ENCODE assay signal across 22 cellular contexts in genomic region chr12:111078731-111079130, GRCh38. TPM values are rescaled to one million over a fixed set of nuclear protein-coding genes. Genes with fewer than 3 reads are reported as not detected.
DNase-seq lines count a peak whose midpoint lies in the region; ATAC-seq, FAIRE-seq and TF ChIP-seq lines count a peak whose summit lies in the region.
"Had no signal": no experiment of that assay in that cellular context is flagged by ENCODE, and none has a peak within 500 bp of the region (broad histone marks: within the 10 kb centered on the region; RNA-seq: fewer than 3 reads in every experiment).

No MANE protein-coding gene starts in this region.

- TF ChIP-seq POLR2A in H1 (IDR thresholded peaks at IDR 0.05; ENCODE audit: control extremely low read depth in 1 of 2, low read depth in 2 of 2, low read length in 2 of 2) (no peak), lower leg skin (IDR thresholded peaks at IDR 0.05) (no peak)

- no peak for ATAC-seq in stimulated activated naive B cell treated with anti-CD40 and anti-IgM and Interleukin-4, amounts not matched to agents 10 μg/mL and 1 μg/mL and 100 μg/mL, for 72 hours (replicated peaks)
- no peak for ATAC-seq in HG03520 (IDR thresholded peaks at IDR 0.05; ENCODE audit: unreplicated experiment)
- ATAC-seq: GM12878 had no signal

- H3K9ac ChIP-seq in H9 (ENCODE audit: extremely low read depth, insufficient read length, low read length) = no peak overlapping the region
- no peak overlapping the region; a peak in 1 of 7 replicates for H3K9ac ChIP-seq in H1 (replicated peaks in 1 of 4; ENCODE audit: extremely low read depth in 1 of 4, low read depth in 3 of 4, low read length in 3 of 4)
- H3K9ac ChIP-seq: BLaER1 treated with 17β-estradiol and CSF1 and Interleukin-3, amounts not matched to agents 10 nM and 100 nM had no signal

- H3K56ac ChIP-seq in H9 (ENCODE audit: insufficient read length, low read depth, low read length) (no peak overlapping the region), H1 (replicated peaks; ENCODE audit: insufficient read length, low read depth, low read length) (no peak overlapping the region)

- H3K14ac ChIP-seq in H9 (ENCODE audit: insufficient read depth, low read length) = no peak overlapping the region
- H3K14ac ChIP-seq in H1 (ENCODE audit: insufficient read length) = no peak overlapping the region

- H2BK120ac ChIP-seq in H9 (ENCODE audit: low read depth, low read length, poor library complexity, severe bottlenecking) (no peak overlapping the region), H1 (replicated peaks; ENCODE audit: low read depth, low read length) (no peak overlapping the region)

- no peak for TF ChIP-seq EP300 in H1 (IDR thresholded peaks at IDR 0.05; ENCODE audit: borderline replicate concordance in 1 of 2, low read depth in 2 of 2, low read length in 2 of 2)

- POLR2A ChIA-PET in H1 (lab: Charles Lee; ENCODE audit: partially characterized antibody) = no interaction called here

- H3K4me1 Mint-ChIP-seq in H9 = peaks cover 25 to 55% of the 10 kb centered on the region in 2 experiments
- H3K4me1 Mint-ChIP-seq in stimulated activated naive B cell treated with anti-CD40 and anti-IgM and Interleukin-4, amounts not matched to agents 10 μg/mL and 1 μg/mL and 100 μg/mL, for 72 hours = peaks cover 4% of the 10 kb centered on the region in 2 donors
- H3K4me1 Mint-ChIP-seq: CD8-positive, alpha-beta memory T cell had no signal

- H3K18ac ChIP-seq in H9 (ENCODE audit: insufficient read length, low read depth, low read length) = no peak overlapping the region
- H3K18ac ChIP-seq in H1 (ENCODE audit: extremely low read depth, low read length) = no peak overlapping the region; the same call in 1 of the 2 replicates

- H3K23me2 ChIP-seq in H9 (ENCODE audit: insufficient read length, low read depth, low read length, poor library complexity, severe bottlenecking) (no peaks in the 10 kb centered on the region), H1 (ENCODE audit: low read depth, low read length) (no peaks in the 10 kb centered on the region)

- H3K27ac ChIP-seq in H9 (ENCODE audit: insufficient read length, low read depth, low read length) (no peak overlapping the region), H1 (ENCODE audit: low read depth, low read length) (no peak overlapping the region)
- H3K27ac ChIP-seq: BLaER1 treated with 17β-estradiol and CSF1 and Interleukin-3, amounts not matched to agents 10 nM and 100 nM had no signal

- TF ChIP-seq CTCF in H9 (conservative IDR thresholded peaks at IDR 0.05) (no peak), H1 (IDR thresholded peaks at IDR 0.05; ENCODE audit: control extremely low read depth in 1 of 3, insufficient read depth in 1 of 3, low read depth in 1 of 3, low read length in 3 of 3) (no peak), lower leg skin (IDR thresholded peaks at IDR 0.05) (no peak)

- H3K4me3 Mint-ChIP-seq in H9 = no peak overlapping the region
- H3K4me3 Mint-ChIP-seq in stimulated activated naive B cell treated with anti-CD40 and anti-IgM and Interleukin-4, amounts not matched to agents 10 μg/mL and 1 μg/mL and 100 μg/mL, for 72 hours = no peak overlapping the region
- H3K4me3 Mint-ChIP-seq: B cell; CD4-positive, CD25-positive, alpha-beta regulatory T cell; CD8-positive, alpha-beta memory T cell; GM23338 had no signal

- no peak overlapping the region for H4K8ac ChIP-seq in H9 (replicated peaks; ENCODE audit: insufficient read length, low read depth, low read length)
- H4K8ac ChIP-seq in H1 (ENCODE audit: extremely low read depth, insufficient read depth, low read length) = no peak overlapping the region

- H3K27me3 ChIP-seq in H9 (ENCODE audit: insufficient read depth, low read length) (no peaks in the 10 kb centered on the region), H1 (replicated peaks in 1 of 4; ENCODE audit: control insufficient read depth in 3 of 4, extremely low read depth in 1 of 4, insufficient read depth in 3 of 4, low read length in 3 of 4) (no peaks in the 10 kb centered on the region)
- H3K27me3 ChIP-seq: BLaER1 treated with 17β-estradiol and CSF1 and Interleukin-3, amounts not matched to agents 10 nM and 100 nM had no signal

- no peak overlapping the region for H2BK15ac ChIP-seq in H9 (ENCODE audit: low read depth, low read length)
- peak overlapping the region; percentile 46; the same call in 1 of the 2 replicates for H2BK15ac ChIP-seq in H1 (ENCODE audit: low read length)

- H3K27ac Mint-ChIP-seq in H9 = peak overlapping the region in 2 of 3 experiments; percentile 79 to 92; a peak in 4 of 7 replicates
- H3K27ac Mint-ChIP-seq in stimulated activated naive B cell treated with anti-CD40 and anti-IgM and Interleukin-4, amounts not matched to agents 10 μg/mL and 1 μg/mL and 100 μg/mL, for 72 hours = peak overlapping the region; percentile 56
- H3K27ac Mint-ChIP-seq: B cell had no signal

- no peak for TF ChIP-seq RAD21 in H1 (IDR thresholded peaks at IDR 0.05 in 1 of 2, conservative IDR thresholded peaks at IDR 0.05 in 1 of 2; ENCODE audit: low read depth in 2 of 2, low read length in 2 of 2)

- H3K4me3 ChIP-seq in H1 (ENCODE audit: extremely low read depth in 1 of 4, insufficient read depth in 2 of 4, low read depth in 3 of 4, low read length in 4 of 4) (no peak overlapping the region), lower leg skin (ENCODE audit: low read depth, poor library complexity, severe bottlenecking) (no peak overlapping the region)
- H3K4me3 ChIP-seq: BLaER1 treated with 17β-estradiol and CSF1 and Interleukin-3, amounts not matched to agents 10 nM and 100 nM; GM12878; GM23338 had no signal

- no peaks in the 10 kb centered on the region; a peak in 1 of 7 replicates for H3K36me3 Mint-ChIP-seq in H9 (ENCODE audit: insufficient read depth in 1 of 3, low read depth in 3 of 3)
- H3K36me3 Mint-ChIP-seq in stimulated activated naive B cell treated with anti-CD40 and anti-IgM and Interleukin-4, amounts not matched to agents 10 μg/mL and 1 μg/mL and 100 μg/mL, for 72 hours = no peaks in the 10 kb centered on the region
- H3K36me3 Mint-ChIP-seq: CD4-positive, CD25-positive, alpha-beta regulatory T cell; CD8-positive, alpha-beta memory T cell had no signal

- no peaks in the 10 kb centered on the region for H3K36me3 ChIP-seq in H1 (ENCODE audit: control insufficient read depth in 2 of 4, insufficient read depth in 4 of 4, low read length in 3 of 4)
- H3K36me3 ChIP-seq: BLaER1 treated with 17β-estradiol and CSF1 and Interleukin-3, amounts not matched to agents 10 nM and 100 nM had no signal

- H4K5ac ChIP-seq in H9 (ENCODE audit: insufficient read length, low read depth, low read length) = no peak overlapping the region
- no peak overlapping the region for H4K5ac ChIP-seq in H1 (ENCODE audit: insufficient read length, low read depth, low read length)

- H2AFZ ChIP-seq in H9 (ENCODE audit: low read length) = no peak overlapping the region
- H2AFZ ChIP-seq in H1 (ENCODE audit: low read length) = no peak overlapping the region
- H2AFZ ChIP-seq: GM23338 had no signal

- H2AK5ac ChIP-seq in H9 (ENCODE audit: insufficient read length, low read length) (no peak overlapping the region), H1 (ENCODE audit: low read depth, low read length) (no peak overlapping the region)

- H3K9me3 Mint-ChIP-seq in H9 = no peaks in the 10 kb centered on the region
- H3K9me3 Mint-ChIP-seq in stimulated activated naive B cell treated with anti-CD40 and anti-IgM and Interleukin-4, amounts not matched to agents 10 μg/mL and 1 μg/mL and 100 μg/mL, for 72 hours = no peaks in the 10 kb centered on the region
- H3K9me3 Mint-ChIP-seq: CD8-positive, alpha-beta memory T cell; GM23338 had no signal

- DNase-seq in H9 (no peak), H1 (ENCODE audit: low read depth in 1 of 2, low spot score in 2 of 2) (no peak), posterior vena cava (ENCODE audit: low spot score) (peak; percentile 65), lower leg skin (ENCODE audit: low spot score in 2 of 2) (no peak)
- DNase-seq in stimulated activated naive B cell treated with anti-CD40 and anti-IgM and Interleukin-4, amounts not matched to agents 10 μg/mL and 1 μg/mL and 100 μg/mL, for 72 hours = no peak
- no peak for DNase-seq in stimulated activated CD4-positive, alpha-beta T cell treated with anti-CD3 and anti-CD28 coated beads, Interleukin-2, amount 100 ng/mL, for 48 hours
- DNase-seq: CD4-positive, CD25-positive, alpha-beta regulatory T cell; CD8-positive, alpha-beta memory T cell; COR-L47; DMS 273 treated with DMSO at 0.1 percent for 48 hours; DMS53; DND-41; EL; H7 had no signal

- H3K79me1 ChIP-seq in H9 (ENCODE audit: insufficient read depth, low read depth, low read length, poor library complexity, severe bottlenecking) (no peaks in the 10 kb centered on the region), H1 (ENCODE audit: low read depth, low read length) (peaks cover 3% of the 10 kb centered on the region)

- H3K23ac ChIP-seq in H9 (ENCODE audit: insufficient read length, low read depth, low read length) (no peak overlapping the region), H1 (ENCODE audit: insufficient read length) (no peak overlapping the region)

- no peaks in the 10 kb centered on the region for H3K9me3 ChIP-seq in H9 (ENCODE audit: control insufficient read depth, low read depth, low read length)
- no peaks in the 10 kb centered on the region for H3K9me3 ChIP-seq in H1 (ENCODE audit: insufficient read depth in 2 of 2, low read depth in 1 of 2, low read length in 1 of 2)
- H3K9me3 ChIP-seq: BLaER1 treated with 17β-estradiol and CSF1 and Interleukin-3, amounts not matched to agents 10 nM and 100 nM had no signal

- H3K79me2 ChIP-seq in H9 (ENCODE audit: insufficient read depth, low read length) = no peaks in the 10 kb centered on the region
- H3K79me2 ChIP-seq in H1 (ENCODE audit: control insufficient read depth in 1 of 2, insufficient read depth in 2 of 2, low read length in 2 of 2) = no peaks in the 10 kb centered on the region

- H3K27me3 Mint-ChIP-seq in H9 (ENCODE audit: low read depth) = peaks cover 2% of the 10 kb centered on the region
- H3K27me3 Mint-ChIP-seq in stimulated activated naive B cell treated with anti-CD40 and anti-IgM and Interleukin-4, amounts not matched to agents 10 μg/mL and 1 μg/mL and 100 μg/mL, for 72 hours = peaks cover 19 to 32% of the 10 kb centered on the region in 2 donors

- H2BK5ac ChIP-seq in H9 (ENCODE audit: insufficient read length, low read length) (no peak overlapping the region), H1 (ENCODE audit: low read depth, low read length) (no peak overlapping the region)

- CTCF ChIA-PET in H1 (lab: Charles Lee; ENCODE audit: partially characterized antibody) = no interaction called here

- no CpG with 5 or more reads among the region's 4 CpGs for WGBS in H9 (ENCODE audit: extremely low coverage, insufficient read length, low lambda C conversion rate)
- 91% methylated on average over 4 of the region's 4 CpGs; no CpG with 5 or more reads in 1 of the 2 experiments for WGBS in H1 (ENCODE audit: extremely low coverage in 1 of 2, insufficient coverage in 1 of 2, insufficient read length in 1 of 2, insufficient replicate concordance in 2 of 2, low coverage in 1 of 2, low lambda C conversion rate in 2 of 2, missing lambda C conversion rate in 1 of 2), 2 experiments
- WGBS in lower leg skin, 2 donors = 69 to 74% methylated on average over 4 of the region's 4 CpGs

- H3K4me1 ChIP-seq in H9 (ENCODE audit: insufficient read depth, low read length) (no peaks in the 10 kb centered on the region; the same call in 1 of the 2 replicates), H1 (replicated peaks in 1 of 4; ENCODE audit: control insufficient read depth in 3 of 4, insufficient read depth in 4 of 4, low read length in 3 of 4) (peaks cover 0 to 13% (median 5%) of the 10 kb centered on the region in 4 experiments; a peak in 5 of 7 replicates)

- no peak for FAIRE-seq in H1 (lab: Jason Lieb, UNC)
- FAIRE-seq: GM12878, GM19239 had no signal

- H2BK12ac ChIP-seq in H9 (ENCODE audit: insufficient read length, low read depth, low read length) = no peak overlapping the region
- H2BK12ac ChIP-seq in H1 (ENCODE audit: low read depth, low read length) = no peak overlapping the region

- H3K4ac ChIP-seq in H9 (ENCODE audit: low read depth, low read length) (no peak overlapping the region), H1 (replicated peaks; ENCODE audit: insufficient read length, low read depth, low read length) (no peak overlapping the region)

- peaks cover 3% of the 10 kb centered on the region for H4K20me1 ChIP-seq in H9 (ENCODE audit: control insufficient read depth, insufficient read depth, insufficient read length)
- H4K20me1 ChIP-seq in H1 (replicated peaks in 1 of 2; ENCODE audit: control insufficient read depth in 1 of 2, insufficient read depth in 2 of 2, low read length in 2 of 2) = peaks cover 2% of the 10 kb centered on the region in 2 experiments
- H4K20me1 ChIP-seq: BLaER1 treated with 17β-estradiol and CSF1 and Interleukin-3, amounts not matched to agents 10 nM and 100 nM had no signal

- no peak overlapping the region for H3T11ph ChIP-seq in H9 (ENCODE audit: low read length)

- H3K4me2 ChIP-seq in H9 (ENCODE audit: insufficient read depth, insufficient read length, low read length) = no peak overlapping the region
- no peak overlapping the region for H3K4me2 ChIP-seq in H1 (ENCODE audit: insufficient read depth in 1 of 2, low read depth in 2 of 2, low read length in 2 of 2)
- H3K4me2 ChIP-seq: BLaER1 treated with 17β-estradiol and CSF1 and Interleukin-3, amounts not matched to agents 10 nM and 100 nM; GM23338 had no signal

- no peak overlapping the region for H2BK20ac ChIP-seq in H9 (ENCODE audit: low read depth, low read length, poor library complexity, severe bottlenecking)
- H2BK20ac ChIP-seq in H1 (ENCODE audit: low read length) = no peak overlapping the region

- no peak overlapping the region for H4K91ac ChIP-seq in H9 (ENCODE audit: insufficient read length, low read depth, low read length)
- no peak overlapping the region for H4K91ac ChIP-seq in H1 (replicated peaks; ENCODE audit: insufficient read length, low read length)

- intact Hi-C loops in posterior vena cava (cut with DNase I) = no loop called here
- intact Hi-C loops in lower leg skin (cut with DNase I; ENCODE audit: low total_unique reads) = no loop called here

RNA-seq across cellular contexts. Expression of gene CUX2, which starts 44.8 kb away (rescaled TPM):
- total RNA-seq in H9 (2021) (6.3 and 6.4 TPM in 2 replicates), posterior vena cava (under 1 TPM in 1 of 2 donors, not detected in 1; 0.09 TPM), lower leg skin (1 to 10 TPM in 1 of 4 donors, under 1 TPM in 2, not detected in 1; 0.21 to 1.5 (median 0.61) TPM)
- total RNA-seq in H1 (2021; fragmentation: NEBNext Ultra II Directional; extraction: Animal tissue kit (Norgen Biotek cat#: 25700)) = 4.8 and 6.5 TPM in 2 replicates
- polyA plus RNA-seq in H1 (2011; rRNA removed) = 1.8 and 2.7 TPM in 2 replicates
- polyA plus RNA-seq in H1 (2011; cell fraction: cytosol; rRNA removed) = 2.0 TPM
- polyA plus RNA-seq in H1 (2011; cell fraction: nucleus; rRNA removed) = 4.0 TPM
- 3.9 to 4.3 TPM (median 4.1 TPM) in 4 replicates for polyA plus RNA-seq in H1 (2012, experiment 1 of 2)
- 1.4 TPM for polyA plus RNA-seq in H1 (2012, experiment 2 of 2)
- 2.7 TPM for polyA plus RNA-seq in H1 (2013, experiment 1 of 2)
- 2.2 TPM for polyA plus RNA-seq in H1 (2013, experiment 2 of 2)
- polyA minus RNA-seq in H1 (2011; rRNA and poly(A)+ RNA removed) = 2.3 and 2.6 TPM in 2 replicates
- 2.6 TPM for polyA minus RNA-seq in H1 (2011; cell fraction: cytosol; rRNA and poly(A)+ RNA removed)
- 5.4 TPM for polyA minus RNA-seq in H1 (2011; cell fraction: nucleus; rRNA and poly(A)+ RNA removed)
- total RNA-seq: A172; B cell; CD8-positive, alpha-beta memory T cell; HT-29 had no signal
- polyA plus RNA-seq: CD4-positive, CD25-positive, alpha-beta regulatory T cell; CD8-positive, alpha-beta memory T cell had no signal
